Comparison of ENCODE assay signal across 9 cellular contexts in genomic region chr17:7352910-7353635, GRCh38. TPM values are rescaled to one million over a fixed set of nuclear protein-coding genes. Genes with fewer than 3 reads are reported as not detected.
DNase-seq lines count a peak whose midpoint lies in the region; ATAC-seq, FAIRE-seq and TF ChIP-seq lines count a peak whose summit lies in the region.
"Had no signal": no experiment of that assay in that cellular context is flagged by ENCODE, and none has a peak within 500 bp of the region (broad histone marks: within the 10 kb centered on the region; RNA-seq: fewer than 3 reads in every experiment).

No MANE protein-coding gene starts in this region.

- H3K27me3 Mint-ChIP-seq in activated B cell treated with CpG ODN at 0.5 μM for 24 hours (no peaks in the 10 kb centered on the region), glutamatergic neuron (ENCODE audit: unreplicated experiment) (peaks cover 11% of the 10 kb centered on the region)

- TF ChIP-seq POLR2A in erythroblast (IDR thresholded peaks at IDR 0.05; ENCODE audit: low read length), result no peak

- FAIRE-seq in urothelium cell line (lab: Jason Lieb, UNC), result no peak

- H3K4me2 ChIP-seq in skeletal muscle satellite cell (ENCODE audit: low read length), result peak overlapping the region; percentile 82

- peaks cover 49% of the 10 kb centered on the region for H3K4me1 ChIP-seq in skeletal muscle satellite cell (ENCODE audit: control insufficient read depth, insufficient read depth, low read length)

- CTCF ChIA-PET in activated B cell treated with CpG ODN at 0.5 μM for 24 hours (lab: Charles Lee), result interaction anchor here (0.8 to 1.8 kb wide), 6 partner anchors 16 to 208 kb away, joined by 3 to 7 read pairs (median 4); partner anchors contain the start of genes ACAP1 and NEURL4

- H3K9me3 Mint-ChIP-seq in activated B cell treated with CpG ODN at 0.5 μM for 24 hours (no peaks in the 10 kb centered on the region), glutamatergic neuron (ENCODE audit: unreplicated experiment) (peaks cover 6% of the 10 kb centered on the region)

- no peaks in the 10 kb centered on the region for H3K9me3 ChIP-seq in skeletal muscle satellite cell (replicated peaks; ENCODE audit: low read length)

- peak overlapping the region; percentile 57 for H3K4me3 ChIP-seq in GM12875 (ENCODE audit: low read depth, low read length)
- H3K4me3 ChIP-seq in skeletal muscle satellite cell (ENCODE audit: low read length), result peak overlapping the region; percentile 97

- DNase-seq in activated B cell treated with CpG ODN at 0.5 μM for 24 hours (no peak), glutamatergic neuron (no peak), NCI-H2081 (lab: John Stamatoyannopoulos, UW) (no peak), erythroblast (lab: John Stamatoyannopoulos, UW) (no peak), urothelium cell line (ENCODE audit: low spot score) (no peak), HCEC 1CT (no peak)

- intact Hi-C loops in activated B cell treated with CpG ODN at 0.5 μM for 24 hours (cut with micrococcal nuclease), result loop anchor here (1.0 to 5.0 kb wide), 5 partner anchors 29 to 308 kb away; partner anchors contain the start of genes ACADVL, DLG4, SENP3 and TMEM256

- POLR2A ChIA-PET in activated B cell treated with CpG ODN at 0.5 μM for 24 hours (lab: Charles Lee), result interaction anchor here (0.6 to 5.1 kb wide), 8 partner anchors 16 to 334 kb away, joined by 3 to 48 read pairs (median 4); partner anchors contain the start of genes ACAP1, NEURL4, PHF23 and POLR2A

- peaks cover 13% of the 10 kb centered on the region for H3K36me3 Mint-ChIP-seq in activated B cell treated with CpG ODN at 0.5 μM for 24 hours (ENCODE audit: low read depth)
- H3K36me3 Mint-ChIP-seq in glutamatergic neuron (ENCODE audit: unreplicated experiment), result no peaks in the 10 kb centered on the region

- H3K27me3 ChIP-seq in skeletal muscle satellite cell (ENCODE audit: control insufficient read depth, insufficient read depth, low read length), result no peaks in the 10 kb centered on the region

- H3K4me1 Mint-ChIP-seq in activated B cell treated with CpG ODN at 0.5 μM for 24 hours (peaks cover 42% of the 10 kb centered on the region), glutamatergic neuron (ENCODE audit: low read depth, unreplicated experiment) (peaks cover 6% of the 10 kb centered on the region)

- ATAC-seq in activated B cell treated with CpG ODN at 0.5 μM for 24 hours (ENCODE audit: low read depth), result no peak

- no peak for TF ChIP-seq CTCF in GM12875 (IDR thresholded peaks at IDR 0.05; ENCODE audit: borderline replicate concordance, insufficient read depth, low read depth, low read length)
- no peak for TF ChIP-seq CTCF in activated B cell treated with CpG ODN at 0.5 μM for 24 hours (IDR thresholded peaks at IDR 0.05)
- no peak for TF ChIP-seq CTCF in glutamatergic neuron (IDR thresholded peaks at IDR 0.05; ENCODE audit: partially characterized antibody, unreplicated experiment)

- H3K9ac ChIP-seq in skeletal muscle satellite cell (ENCODE audit: low read depth, low read length), result peak overlapping the region; percentile 99

- H3K36me3 ChIP-seq in skeletal muscle satellite cell (ENCODE audit: insufficient read depth, low read length), result no peaks in the 10 kb centered on the region

- peak overlapping the region; percentile 87 for H3K4me3 Mint-ChIP-seq in activated B cell treated with CpG ODN at 0.5 μM for 24 hours
- H3K4me3 Mint-ChIP-seq in glutamatergic neuron (ENCODE audit: unreplicated experiment), result peak overlapping the region; percentile 90

- H3K27ac Mint-ChIP-seq in activated B cell treated with CpG ODN at 0.5 μM for 24 hours, result peak overlapping the region; percentile 87
- peak overlapping the region; percentile 25 for H3K27ac Mint-ChIP-seq in glutamatergic neuron (ENCODE audit: unreplicated experiment)

RNA-seq across cellular contexts. Expression of gene KCTD11, which starts 1.1 kb away (rescaled TPM):
- total RNA-seq in activated B cell treated with CpG ODN at 0.5 μM for 24 hours (7.2 and 7.8 TPM in 2 replicates), glutamatergic neuron (ENCODE audit: unreplicated experiment) (2.2 TPM)
- total RNA-seq in skeletal muscle satellite cell (2012; rRNA removed), result 4.3 and 7.9 TPM in 2 replicates

RNA-seq across cellular contexts. Expression of gene TMEM95, which starts 1.9 kb away (rescaled TPM):
- total RNA-seq in activated B cell treated with CpG ODN at 0.5 μM for 24 hours (not detected in 2 replicates), glutamatergic neuron (ENCODE audit: unreplicated experiment) (not detected)
- not detected in 2 replicates for total RNA-seq in skeletal muscle satellite cell (2012; rRNA removed)
- total RNA-seq: liver had no signal

RNA-seq across cellular contexts. Expression of gene ACAP1, which starts 16.7 kb away (rescaled TPM):
- total RNA-seq in activated B cell treated with CpG ODN at 0.5 μM for 24 hours (298 and 328 TPM in 2 replicates), glutamatergic neuron (ENCODE audit: unreplicated experiment) (not detected)
- total RNA-seq in skeletal muscle satellite cell (2012; rRNA removed), result 0.87 and 2.3 TPM in 2 replicates

RNA-seq across cellular contexts. Expression of gene NEURL4, which starts 23.9 kb away (rescaled TPM):
- total RNA-seq in activated B cell treated with CpG ODN at 0.5 μM for 24 hours (52.8 and 60.1 TPM in 2 replicates), glutamatergic neuron (ENCODE audit: unreplicated experiment) (97.6 TPM)
- 11.4 and 14.2 TPM in 2 replicates for total RNA-seq in skeletal muscle satellite cell (2012; rRNA removed)

RNA-seq across cellular contexts. Expression of gene TNK1, which starts 27.8 kb away (rescaled TPM):
- total RNA-seq in activated B cell treated with CpG ODN at 0.5 μM for 24 hours (3.5 and 5.8 TPM in 2 replicates), glutamatergic neuron (ENCODE audit: unreplicated experiment) (0.34 TPM)
- total RNA-seq in skeletal muscle satellite cell (2012; rRNA removed), result 0.25 TPM in 1 of 2 replicates, not detected in the other

Comparison
In these comparisons a context has a peak if more than half of its experiments do, and no peak if none do; other contexts are left out.
1. RNA of gene ACAP1, which starts 16.7 kb away (total RNA-seq): 298 to 328 TPM in activated B cell treated with CpG ODN at 0.5 μM for 24 hours; not detected in glutamatergic neuron (single experiment); every median in the first group is over 100 times any median in the second.